Comparison of ENCODE assay signal across 1 cellular context in the genomic region with DNA sequence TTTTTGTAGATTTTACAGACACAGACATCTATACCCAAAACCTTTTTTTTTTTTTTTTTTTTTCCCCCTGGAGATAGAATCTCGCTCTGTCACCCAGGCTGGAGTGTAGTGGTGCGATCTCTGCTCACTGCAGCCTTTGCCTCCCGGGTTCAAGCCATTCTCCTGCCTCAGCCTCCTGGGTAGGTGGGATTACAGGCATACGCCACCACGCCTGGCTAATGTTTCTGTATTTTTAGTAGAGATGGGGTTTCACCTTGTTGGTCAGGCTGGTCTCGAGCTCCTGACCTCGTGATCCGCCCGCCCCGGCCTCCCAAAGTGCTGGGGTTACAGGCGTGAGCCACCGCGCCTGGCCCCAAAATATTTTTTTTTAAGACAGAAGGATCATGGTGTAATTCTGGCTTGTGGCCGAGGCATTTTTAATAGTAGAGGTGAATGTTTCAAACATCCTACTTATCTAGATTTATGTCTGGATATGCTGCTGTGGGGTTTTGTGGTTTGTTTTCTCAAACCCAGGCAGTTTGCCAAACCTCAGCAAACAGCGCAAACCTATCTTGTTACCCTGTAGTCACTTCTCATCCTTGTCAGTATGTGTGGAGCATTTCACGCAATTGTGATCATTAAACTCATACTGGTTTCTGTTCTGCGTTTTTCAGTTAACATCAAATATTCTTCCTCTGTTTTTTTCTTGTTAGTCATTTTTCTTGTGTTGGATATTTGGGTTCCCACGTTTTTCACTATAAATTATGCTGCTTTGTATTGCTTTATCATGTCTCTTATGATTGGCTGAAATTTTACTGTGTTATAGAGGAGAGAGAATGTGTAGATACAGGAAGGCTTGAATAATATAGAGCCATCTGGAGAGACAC.
A peak's percentile ranks its signal among the peaks of the same experiment; 100 is the strongest.
TF ChIP-seq lines count a peak whose summit lies in the region.

No MANE protein-coding gene starts in this region.

TF ChIP-seq in HEK293, 187 proteins besides CTCF, POLR2A, EP300 and RAD21 (continued from another document and continues in another):
- TF ChIP-seq PRDM6 (tag by site-specific recombination; IDR thresholded peaks at IDR 0.05): peak; percentile 100
- TF ChIP-seq, protein P1, sequence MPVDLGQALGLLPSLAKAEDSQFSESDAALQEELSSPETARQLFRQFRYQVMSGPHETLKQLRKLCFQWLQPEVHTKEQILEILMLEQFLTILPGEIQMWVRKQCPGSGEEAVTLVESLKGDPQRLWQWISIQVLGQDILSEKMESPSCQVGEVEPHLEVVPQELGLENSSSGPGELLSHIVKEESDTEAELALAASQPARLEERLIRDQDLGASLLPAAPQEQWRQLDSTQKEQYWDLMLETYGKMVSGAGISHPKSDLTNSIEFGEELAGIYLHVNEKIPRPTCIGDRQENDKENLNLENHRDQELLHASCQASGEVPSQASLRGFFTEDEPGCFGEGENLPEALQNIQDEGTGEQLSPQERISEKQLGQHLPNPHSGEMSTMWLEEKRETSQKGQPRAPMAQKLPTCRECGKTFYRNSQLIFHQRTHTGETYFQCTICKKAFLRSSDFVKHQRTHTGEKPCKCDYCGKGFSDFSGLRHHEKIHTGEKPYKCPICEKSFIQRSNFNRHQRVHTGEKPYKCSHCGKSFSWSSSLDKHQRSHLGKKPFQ (tag by site-specific recombination; IDR thresholded peaks at IDR 0.05): peak; percentile 97; the same call in 1 of the 2 replicates
- peak; percentile 98 for TF ChIP-seq ZSCAN30 (tag by site-specific recombination; IDR thresholded peaks at IDR 0.05)
- TF ChIP-seq ZNF548 (tag by site-specific recombination; IDR thresholded peaks at IDR 0.05): no peak
- peak; percentile 99 for TF ChIP-seq GLI2 (tag by site-specific recombination; IDR thresholded peaks at IDR 0.05; ENCODE audit: borderline replicate concordance, low read depth)
- no peak for TF ChIP-seq HOXC10 (CRISPR knock-in tag; IDR thresholded peaks at IDR 0.05)
- no peak; the same call in 1 of the 2 replicates for TF ChIP-seq YY2 (tag by site-specific recombination; IDR thresholded peaks at IDR 0.05)
- TF ChIP-seq IKZF3 (tag by site-specific recombination; IDR thresholded peaks at IDR 0.05): peak; percentile 92
- TF ChIP-seq, protein P2, sequence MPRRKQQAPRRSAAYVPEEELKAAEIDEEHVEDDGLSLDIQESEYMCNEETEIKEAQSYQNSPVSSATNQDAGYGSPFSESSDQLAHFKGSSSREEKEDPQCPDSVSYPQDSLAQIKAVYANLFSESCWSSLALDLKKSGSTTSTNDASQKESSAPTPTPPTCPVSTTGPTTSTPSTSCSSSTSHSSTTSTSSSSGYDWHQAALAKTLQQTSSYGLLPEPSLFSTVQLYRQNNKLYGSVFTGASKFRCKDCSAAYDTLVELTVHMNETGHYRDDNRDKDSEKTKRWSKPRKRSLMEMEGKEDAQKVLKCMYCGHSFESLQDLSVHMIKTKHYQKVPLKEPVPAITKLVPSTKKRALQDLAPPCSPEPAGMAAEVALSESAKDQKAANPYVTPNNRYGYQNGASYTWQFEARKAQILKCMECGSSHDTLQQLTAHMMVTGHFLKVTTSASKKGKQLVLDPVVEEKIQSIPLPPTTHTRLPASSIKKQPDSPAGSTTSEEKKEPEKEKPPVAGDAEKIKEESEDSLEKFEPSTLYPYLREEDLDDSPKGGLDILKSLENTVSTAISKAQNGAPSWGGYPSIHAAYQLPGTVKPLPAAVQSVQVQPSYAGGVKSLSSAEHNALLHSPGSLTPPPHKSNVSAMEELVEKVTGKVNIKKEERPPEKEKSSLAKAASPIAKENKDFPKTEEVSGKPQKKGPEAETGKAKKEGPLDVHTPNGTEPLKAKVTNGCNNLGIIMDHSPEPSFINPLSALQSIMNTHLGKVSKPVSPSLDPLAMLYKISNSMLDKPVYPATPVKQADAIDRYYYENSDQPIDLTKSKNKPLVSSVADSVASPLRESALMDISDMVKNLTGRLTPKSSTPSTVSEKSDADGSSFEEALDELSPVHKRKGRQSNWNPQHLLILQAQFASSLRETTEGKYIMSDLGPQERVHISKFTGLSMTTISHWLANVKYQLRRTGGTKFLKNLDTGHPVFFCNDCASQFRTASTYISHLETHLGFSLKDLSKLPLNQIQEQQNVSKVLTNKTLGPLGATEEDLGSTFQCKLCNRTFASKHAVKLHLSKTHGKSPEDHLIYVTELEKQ (tag by site-specific recombination; IDR thresholded peaks at IDR 0.05; ENCODE audit: borderline replicate concordance): peak; percentile 100
- peak; percentile 73 for TF ChIP-seq ZNF596 (tag by site-specific recombination; IDR thresholded peaks at IDR 0.05)
- TF ChIP-seq, protein P3, sequence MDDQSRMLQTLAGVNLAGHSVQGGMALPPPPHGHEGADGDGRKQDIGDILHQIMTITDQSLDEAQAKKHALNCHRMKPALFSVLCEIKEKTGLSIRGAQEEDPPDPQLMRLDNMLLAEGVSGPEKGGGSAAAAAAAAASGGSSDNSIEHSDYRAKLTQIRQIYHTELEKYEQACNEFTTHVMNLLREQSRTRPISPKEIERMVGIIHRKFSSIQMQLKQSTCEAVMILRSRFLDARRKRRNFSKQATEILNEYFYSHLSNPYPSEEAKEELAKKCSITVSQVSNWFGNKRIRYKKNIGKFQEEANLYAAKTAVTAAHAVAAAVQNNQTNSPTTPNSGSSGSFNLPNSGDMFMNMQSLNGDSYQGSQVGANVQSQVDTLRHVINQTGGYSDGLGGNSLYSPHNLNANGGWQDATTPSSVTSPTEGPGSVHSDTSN (CRISPR knock-in tag; IDR thresholded peaks at IDR 0.05): no peak
- TF ChIP-seq SP2 (tag by site-specific recombination; IDR thresholded peaks at IDR 0.05): peak; percentile 30
- no peak for TF ChIP-seq ZNF138 (tag by site-specific recombination; IDR thresholded peaks at IDR 0.05; ENCODE audit: borderline replicate concordance)
- peak; percentile 74 for TF ChIP-seq SCRT2 (tag by site-specific recombination; IDR thresholded peaks at IDR 0.05)
- peak; percentile 97 for TF ChIP-seq ZNF24 (tag by site-specific recombination; IDR thresholded peaks at IDR 0.05)
- TF ChIP-seq ZBTB8A (tag by site-specific recombination; IDR thresholded peaks at IDR 0.05): peak; percentile 83
- TF ChIP-seq ZNF23 (tag by site-specific recombination; IDR thresholded peaks at IDR 0.05; ENCODE audit: borderline replicate concordance): no peak
- no peak for TF ChIP-seq ZNF155 (tag by site-specific recombination; IDR thresholded peaks at IDR 0.05)
- peak; percentile 98 for TF ChIP-seq BCL11A (tag by site-specific recombination; IDR thresholded peaks at IDR 0.05; ENCODE audit: low read depth)
- TF ChIP-seq KLF16 (tag by site-specific recombination; IDR thresholded peaks at IDR 0.05): peak; percentile 55; the same call in 1 of the 2 replicates
- peak; percentile 89 for TF ChIP-seq SCRT1 (tag by site-specific recombination; IDR thresholded peaks at IDR 0.05; ENCODE audit: borderline replicate concordance)
- peak; percentile 74; the same call in 1 of the 2 replicates for TF ChIP-seq ZNF76 (tag by site-specific recombination; IDR thresholded peaks at IDR 0.05; ENCODE audit: borderline replicate concordance, low read depth)
- peak; percentile 79 for TF ChIP-seq ZNF449 (tag by site-specific recombination; IDR thresholded peaks at IDR 0.05)
- peak; percentile 98 for TF ChIP-seq ZNF561 (tag by site-specific recombination; IDR thresholded peaks at IDR 0.05; ENCODE audit: borderline replicate concordance)
- no peak for TF ChIP-seq ZNF433 (tag by site-specific recombination; IDR thresholded peaks at IDR 0.05; ENCODE audit: low read depth)
- peak; percentile 99 for TF ChIP-seq ZNF843 (tag by site-specific recombination; IDR thresholded peaks at IDR 0.05)
- TF ChIP-seq ZNF704 (tag by site-specific recombination; IDR thresholded peaks at IDR 0.05): no peak
- TF ChIP-seq ZNF132 (tag by site-specific recombination; IDR thresholded peaks at IDR 0.05; ENCODE audit: borderline replicate concordance): no peak
- no peak for TF ChIP-seq ZNF416 (tag by site-specific recombination; IDR thresholded peaks at IDR 0.05)
- no peak for TF ChIP-seq ZNF670 (tag by site-specific recombination; IDR thresholded peaks at IDR 0.05; ENCODE audit: low read depth)
- peak; percentile 99 for TF ChIP-seq ZBTB17 (tag by site-specific recombination; IDR thresholded peaks at IDR 0.05)
- peak; percentile 67 for TF ChIP-seq PRDM1 (tag by site-specific recombination; IDR thresholded peaks at IDR 0.05)
- no peak for TF ChIP-seq ZNF544 (tag by site-specific recombination; IDR thresholded peaks at IDR 0.05)
- TF ChIP-seq ZNF521 (tag by site-specific recombination; IDR thresholded peaks at IDR 0.05): no peak
- peak; percentile 73; the same call in 1 of the 2 replicates for TF ChIP-seq ZNF221 (tag by site-specific recombination; IDR thresholded peaks at IDR 0.05; ENCODE audit: borderline replicate concordance)
- TF ChIP-seq, protein P4, sequence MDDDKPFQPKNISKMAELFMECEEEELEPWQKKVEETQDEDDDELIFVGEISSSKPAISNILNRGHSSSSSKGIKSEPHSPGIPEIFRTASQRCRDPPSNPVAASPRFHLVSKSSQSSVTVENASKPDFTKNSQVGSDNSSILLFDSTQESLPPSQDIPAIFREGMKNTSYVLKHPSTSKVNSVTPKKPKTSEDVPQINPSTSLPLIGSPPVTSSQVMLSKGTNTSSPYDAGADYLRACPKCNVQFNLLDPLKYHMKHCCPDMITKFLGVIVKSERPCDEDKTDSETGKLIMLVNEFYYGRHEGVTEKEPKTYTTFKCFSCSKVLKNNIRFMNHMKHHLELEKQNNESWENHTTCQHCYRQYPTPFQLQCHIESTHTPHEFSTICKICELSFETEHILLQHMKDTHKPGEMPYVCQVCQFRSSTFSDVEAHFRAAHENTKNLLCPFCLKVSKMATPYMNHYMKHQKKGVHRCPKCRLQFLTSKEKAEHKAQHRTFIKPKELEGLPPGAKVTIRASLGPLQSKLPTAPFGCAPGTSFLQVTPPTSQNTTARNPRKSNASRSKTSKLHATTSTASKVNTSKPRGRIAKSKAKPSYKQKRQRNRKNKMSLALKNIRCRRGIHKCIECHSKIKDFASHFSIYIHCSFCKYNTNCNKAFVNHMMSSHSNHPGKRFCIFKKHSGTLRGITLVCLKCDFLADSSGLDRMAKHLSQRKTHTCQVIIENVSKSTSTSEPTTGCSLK (tag by site-specific recombination; IDR thresholded peaks at IDR 0.05): no peak
- peak; percentile 99 for TF ChIP-seq ZNF580 (tag by site-specific recombination; IDR thresholded peaks at IDR 0.05)
- peak; percentile 100 for TF ChIP-seq ZEB2 (tag by site-specific recombination; IDR thresholded peaks at IDR 0.05)
- no peak; the same call in 1 of the 2 replicates for TF ChIP-seq ZNF37A (tag by site-specific recombination; IDR thresholded peaks at IDR 0.05)
- peak; percentile 96 for TF ChIP-seq KLF8 (tag by site-specific recombination; IDR thresholded peaks at IDR 0.05)
- TF ChIP-seq ZNF121 (tag by site-specific recombination; IDR thresholded peaks at IDR 0.05): peak; percentile 43; the same call in 1 of the 2 replicates
- TF ChIP-seq INSM2 (tag by site-specific recombination; IDR thresholded peaks at IDR 0.05): peak; percentile 100
- TF ChIP-seq ZNF473 (tag by site-specific recombination; IDR thresholded peaks at IDR 0.05): no peak
